In genomic region chr6:43509142-43509983, GRCh38 we compare ENCODE assay signal across 8 cellular contexts. TPM values are rescaled to one million over a fixed set of nuclear protein-coding genes. Genes with fewer than 3 reads are reported as not detected.
A peak's percentile ranks its signal among the peaks of the same experiment; 100 is the strongest.
DNase-seq lines count a peak whose midpoint lies in the region; ATAC-seq and TF ChIP-seq lines count a peak whose summit lies in the region.

No MANE protein-coding gene starts in this region.

- ATAC-seq in heart right ventricle: peak in 1 of 8 donors; percentile 0
- ATAC-seq in left ventricle myocardium superior: no peak
- no peak for ATAC-seq in GM18868 (IDR thresholded peaks at IDR 0.05; ENCODE audit: unreplicated experiment)

- H3K27ac ChIP-seq in heart right ventricle: peak overlapping the region in 8 of 10 donors; percentile 61 to 79 (median 70)
- no peak overlapping the region for H3K27ac ChIP-seq in WERI-Rb-1
- H3K27ac ChIP-seq in right atrium auricular region: peak overlapping the region in 1 of 2 donors; percentile 62

- DNase-seq in heart right ventricle: no peak
- DNase-seq in left ventricle myocardium superior: no peak
- no peak for DNase-seq in WERI-Rb-1
- no peak for DNase-seq in right atrium auricular region (ENCODE audit: low spot score)
- DNase-seq in MG63: no peak
- no peak for DNase-seq in NCI-H2107 (lab: John Stamatoyannopoulos, UW)

- TF ChIP-seq CTCF in heart right ventricle (IDR thresholded peaks at IDR 0.05) (no peak), WERI-Rb-1 (IDR thresholded peaks at IDR 0.05; ENCODE audit: low read depth, low read length) (peak; percentile 16; the same call in 1 of the 2 replicates), right atrium auricular region (IDR thresholded peaks at IDR 0.05) (no peak)

- peak overlapping the region; percentile 78 for H3K9ac ChIP-seq in skeletal muscle satellite cell (ENCODE audit: low read depth, low read length)

- peak overlapping the region; percentile 99 for H3K4me2 ChIP-seq in skeletal muscle satellite cell (ENCODE audit: low read length)

- H3K4me1 ChIP-seq in heart right ventricle: peaks cover 17 to 71% (median 56%) of the 10 kb centered on the region in 9 donors
- peaks cover 0 to 45% of the 10 kb centered on the region in 2 donors for H3K4me1 ChIP-seq in right atrium auricular region
- H3K4me1 ChIP-seq in skeletal muscle satellite cell (ENCODE audit: control insufficient read depth, insufficient read depth, low read length): peaks cover 15% of the 10 kb centered on the region

- H3K9me3 ChIP-seq in heart right ventricle (no peaks in the 10 kb centered on the region), WERI-Rb-1 (ENCODE audit: severe bottlenecking) (no peaks in the 10 kb centered on the region), right atrium auricular region (no peaks in the 10 kb centered on the region), skeletal muscle satellite cell (replicated peaks; ENCODE audit: low read length) (no peaks in the 10 kb centered on the region), MG63 (no peaks in the 10 kb centered on the region)

- peaks cover 0 to 27% (median 0%) of the 10 kb centered on the region in 7 donors for H3K27me3 ChIP-seq in heart right ventricle
- H3K27me3 ChIP-seq in WERI-Rb-1 (ENCODE audit: insufficient read depth, low read depth, severe bottlenecking): peaks cover 12% of the 10 kb centered on the region
- no peaks in the 10 kb centered on the region for H3K27me3 ChIP-seq in right atrium auricular region
- H3K27me3 ChIP-seq in skeletal muscle satellite cell (ENCODE audit: control insufficient read depth, insufficient read depth, low read length): no peaks in the 10 kb centered on the region
- no peaks in the 10 kb centered on the region for H3K27me3 ChIP-seq in MG63

- H3K4me3 ChIP-seq in heart right ventricle (peak overlapping the region; percentile 12 to 93 (median 70)), WERI-Rb-1 (ENCODE audit: low read depth, low read length) (peak overlapping the region; percentile 53), right atrium auricular region (peak overlapping the region; percentile 50 to 76), skeletal muscle satellite cell (ENCODE audit: low read length) (peak overlapping the region; percentile 79), MG63 (no peak overlapping the region; the same call in 1 of the 2 replicates)

- peaks cover 0 to 56% (median 34%) of the 10 kb centered on the region in 9 donors for H3K36me3 ChIP-seq in heart right ventricle
- H3K36me3 ChIP-seq in WERI-Rb-1: peaks cover 56% of the 10 kb centered on the region
- peaks cover 47% of the 10 kb centered on the region for H3K36me3 ChIP-seq in right atrium auricular region
- H3K36me3 ChIP-seq in skeletal muscle satellite cell (ENCODE audit: insufficient read depth, low read length): peaks cover 51% of the 10 kb centered on the region
- H3K36me3 ChIP-seq in MG63: no peaks in the 10 kb centered on the region; the same call in 1 of the 2 replicates

- 7 to 10% methylated on average over 56 to 69 of the region's 69 CpGs for WGBS in heart right ventricle, 2 donors

- intact Hi-C loops in heart right ventricle (cut with DNase I) (loop anchor here in 8 of 10 donors (5.0 to 10.0 kb wide), 7 partner anchors 42 to 325 kb away; partner anchors contain the start of gene CUL9 (in 1 of the 8)), left ventricle myocardium superior (cut with micrococcal nuclease) (no loop called here)

RNA-seq across cellular contexts. Expression of gene LRRC73, which starts 0.8 kb away (rescaled TPM):
- total RNA-seq in heart right ventricle (1 to 10 TPM in 8 of 10 donors, under 1 TPM in 2; 0.53 to 3.8 (median 2.1) TPM), left ventricle myocardium superior (1.0 TPM), right atrium auricular region (under 1 TPM; 0.41 to 0.90 TPM)
- 1 to 10 TPM in 1 of 2 donors, under 1 TPM in 1; 0.44 to 1.9 TPM for polyA plus RNA-seq in heart right ventricle
- total RNA-seq in skeletal muscle satellite cell (2012; rRNA removed): under 0.01 and 1.1 TPM in 2 replicates
- 0.10 TPM in 1 of 2 replicates, not detected in the other for total RNA-seq in MG63 (2014; rRNA removed; shearing (Covaris generic); ENCODE audit: low replicate concordance)

RNA-seq across cellular contexts. Expression of gene YIPF3, which starts 7.4 kb away (rescaled TPM):
- total RNA-seq in heart right ventricle (10 to 100 TPM; 52.6 to 86.3 (median 69.0) TPM), left ventricle myocardium superior (63.0 TPM), right atrium auricular region (100 to 1,000 TPM in 1 of 2 donors, 10 to 100 TPM in 1; 84.0 to 103 TPM)
- 100 to 1,000 TPM in 1 of 2 donors, 10 to 100 TPM in 1; 50.3 to 115 TPM for polyA plus RNA-seq in heart right ventricle
- 55.5 and 67.2 TPM in 2 replicates for total RNA-seq in skeletal muscle satellite cell (2012; rRNA removed)
- 41.1 and 51.9 TPM in 2 replicates for total RNA-seq in MG63 (2014; rRNA removed; shearing (Covaris generic); ENCODE audit: low replicate concordance)

RNA-seq across cellular contexts. Expression of gene POLR1C, which starts 7.5 kb away (rescaled TPM):
- total RNA-seq in heart right ventricle (10 to 100 TPM; 10.3 to 21.9 (median 15.3) TPM), left ventricle myocardium superior (16.9 TPM), right atrium auricular region (10 to 100 TPM; 13.5 to 13.9 TPM)
- 10 to 100 TPM; 13.9 to 35.5 TPM for polyA plus RNA-seq in heart right ventricle
- 42.8 and 45.1 TPM in 2 replicates for total RNA-seq in skeletal muscle satellite cell (2012; rRNA removed)
- total RNA-seq in MG63 (2014; rRNA removed; shearing (Covaris generic); ENCODE audit: low replicate concordance): 24.6 and 37.6 TPM in 2 replicates

RNA-seq across cellular contexts. Expression of gene TJAP1, which starts 32.0 kb away (rescaled TPM):
- 10 to 100 TPM; 14.7 to 29.3 (median 19.6) TPM for total RNA-seq in heart right ventricle
- polyA plus RNA-seq in heart right ventricle: 10 to 100 TPM; 13.0 to 29.7 TPM
- total RNA-seq in left ventricle myocardium superior: 23.2 TPM
- 10 to 100 TPM; 15.8 to 22.0 TPM for total RNA-seq in right atrium auricular region
- 10.7 and 13.9 TPM in 2 replicates for total RNA-seq in skeletal muscle satellite cell (2012; rRNA removed)
- total RNA-seq in MG63 (2014; rRNA removed; shearing (Covaris generic); ENCODE audit: low replicate concordance): 8.1 and 19.0 TPM in 2 replicates

RNA-seq across cellular contexts. Expression of gene DLK2, which starts 54.0 kb away (rescaled TPM):
- total RNA-seq in heart right ventricle (1 to 10 TPM in 6 of 10 donors, under 1 TPM in 3, not detected in 1; 0.28 to 5.1 (median 1.2) TPM), left ventricle myocardium superior (1.2 TPM), right atrium auricular region (1 to 10 TPM in 1 of 2 donors, not detected in 1; 1.3 TPM)
- 1 to 10 TPM; 1.8 to 4.5 TPM for polyA plus RNA-seq in heart right ventricle
- total RNA-seq in skeletal muscle satellite cell (2012; rRNA removed): 0.76 and 0.87 TPM in 2 replicates
- 1.5 TPM in 1 of 2 replicates, not detected in the other for total RNA-seq in MG63 (2014; rRNA removed; shearing (Covaris generic); ENCODE audit: low replicate concordance)
